ENCODE assay signal across 11 cellular contexts in genomic region chr9:121609845-121610637, GRCh38. TPM values are rescaled to one million over a fixed set of nuclear protein-coding genes. Genes with fewer than 3 reads are reported as not detected.
A peak's percentile ranks its signal among the peaks of the same experiment; 100 is the strongest.
DNase-seq lines count a peak whose midpoint lies in the region; ATAC-seq and TF ChIP-seq lines count a peak whose summit lies in the region.
"Had no signal": no experiment of that assay in that cellular context is flagged by ENCODE, and none has a peak within 500 bp of the region (broad histone marks: within the 10 kb centered on the region; RNA-seq: fewer than 3 reads in every experiment).

No MANE protein-coding gene starts in this region.

- H3K27me3 ChIP-seq in uterus: no peaks in the 10 kb centered on the region
- H3K27me3 ChIP-seq: SJSA1 had no signal

- intact Hi-C loops in uterus (cut with DNase I; ENCODE audit: low total_unique reads): no loop called here

- peak; percentile 4 for DNase-seq in NCI-H1092 treated with DMSO at 0.1 percent for 48 hours (lab: John Stamatoyannopoulos, UW)
- DNase-seq in NCI-H1092 (lab: John Stamatoyannopoulos, UW): no peak
- DNase-seq in cardiac fibroblast (ENCODE audit: low read depth in 2 of 2): peak; percentile 54 to 56
- DNase-seq in left lobe of liver (ENCODE audit: low spot score): peak; percentile 85
- DNase-seq in uterus: peak; percentile 75 to 87
- no peak for DNase-seq in HuH-7 (ENCODE audit: low spot score)
- DNase-seq in Ammon's horn (ENCODE audit: low spot score): no peak
- DNase-seq in activated CD4-positive, alpha-beta T cell treated with anti-CD3 and anti-CD28 coated beads for 4 hours: no peak
- DNase-seq: activated CD8-positive, alpha-beta memory T cell treated with anti-CD3 and anti-CD28 coated beads, Interleukin-2, amount 50 U/mL, for 4 hours; naive B cell had no signal

- H3K9me3 ChIP-seq in uterus: no peaks in the 10 kb centered on the region
- H3K9me3 ChIP-seq: SJSA1 had no signal

- H3K4me1 ChIP-seq in uterus: peaks cover 5 to 14% of the 10 kb centered on the region in 2 donors
- H3K4me1 ChIP-seq: SJSA1 had no signal

- peak overlapping the region in 1 of 2 donors; percentile 71 for H3K27ac ChIP-seq in uterus
- H3K27ac ChIP-seq: SJSA1 had no signal

- H3K36me3 ChIP-seq in uterus: no peaks in the 10 kb centered on the region
- H3K36me3 ChIP-seq: SJSA1 had no signal

- no peak for TF ChIP-seq POLR2A in uterus (IDR thresholded peaks at IDR 0.05)

- peak; percentile 88 for ATAC-seq in left lobe of liver

- H3K4me3 ChIP-seq in cardiac fibroblast (replicated peaks in 1 of 2; ENCODE audit: low read depth in 2 of 2, low read length in 2 of 2): no peak overlapping the region
- H3K4me3 ChIP-seq in uterus: no peak overlapping the region
- H3K4me3 ChIP-seq: SJSA1 had no signal

- TF ChIP-seq CTCF in cardiac fibroblast (IDR thresholded peaks at IDR 0.05; ENCODE audit: low read depth, low read length): no peak
- TF ChIP-seq CTCF in uterus (IDR thresholded peaks at IDR 0.05): no peak

RNA-seq across cellular contexts. Expression of gene DAB2IP, which starts 41.4 kb away (rescaled TPM):
- total RNA-seq in left lobe of liver (27.3 TPM), uterus (100 to 1,000 TPM in 1 of 4 donors, 10 to 100 TPM in 3; 22.0 to 139 (median 31.6) TPM)

Comparison
In these comparisons a context has a peak if more than half of its experiments do, and no peak if none do; other contexts are left out.
1. DNase-seq: peak in NCI-H1092 treated with DMSO at 0.1 percent for 48 hours (single experiment), cardiac fibroblast (2 of 2), left lobe of liver (single experiment) and uterus (2 of 2); none in NCI-H1092 (single experiment), HuH-7 (single experiment), Ammon's horn (single experiment) and activated CD4-positive, alpha-beta T cell treated with anti-CD3 and anti-CD28 coated beads for 4 hours (0 of 2).